1 cellular context compared by ENCODE assay signal in the genomic region with DNA sequence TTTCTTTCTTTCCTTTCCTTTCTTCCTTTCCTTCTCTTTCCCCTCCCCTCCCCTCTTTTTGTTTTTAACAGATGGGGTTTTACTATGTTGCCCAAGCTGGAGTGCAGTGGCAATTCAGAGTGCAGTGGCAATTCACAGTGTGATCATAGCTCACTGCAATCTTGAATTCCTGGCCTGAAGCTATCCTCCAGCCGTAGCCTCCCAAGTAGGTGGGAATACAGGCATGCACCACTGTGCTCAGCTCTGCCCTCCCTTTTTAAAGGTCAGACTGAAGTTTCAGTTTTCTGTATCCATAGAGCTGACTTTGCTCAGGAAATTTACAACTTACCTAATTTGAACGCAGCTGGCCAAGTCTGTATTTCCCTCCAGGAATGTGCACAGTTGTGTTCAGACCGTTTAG.
A peak's percentile ranks its signal among the peaks of the same experiment; 100 is the strongest.
TF ChIP-seq lines count a peak whose summit lies in the region.

No MANE protein-coding gene starts in this region.

TF ChIP-seq in HepG2, 621 proteins besides CTCF, POLR2A, EP300 and RAD21:
- TF ChIP-seq, protein P1, sequence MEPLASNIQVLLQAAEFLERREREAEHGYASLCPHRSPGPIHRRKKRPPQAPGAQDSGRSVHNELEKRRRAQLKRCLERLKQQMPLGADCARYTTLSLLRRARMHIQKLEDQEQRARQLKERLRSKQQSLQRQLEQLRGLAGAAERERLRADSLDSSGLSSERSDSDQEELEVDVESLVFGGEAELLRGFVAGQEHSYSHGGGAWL (CRISPR knock-in tag; IDR thresholded peaks at IDR 0.05): no peak
- TF ChIP-seq, protein P2, sequence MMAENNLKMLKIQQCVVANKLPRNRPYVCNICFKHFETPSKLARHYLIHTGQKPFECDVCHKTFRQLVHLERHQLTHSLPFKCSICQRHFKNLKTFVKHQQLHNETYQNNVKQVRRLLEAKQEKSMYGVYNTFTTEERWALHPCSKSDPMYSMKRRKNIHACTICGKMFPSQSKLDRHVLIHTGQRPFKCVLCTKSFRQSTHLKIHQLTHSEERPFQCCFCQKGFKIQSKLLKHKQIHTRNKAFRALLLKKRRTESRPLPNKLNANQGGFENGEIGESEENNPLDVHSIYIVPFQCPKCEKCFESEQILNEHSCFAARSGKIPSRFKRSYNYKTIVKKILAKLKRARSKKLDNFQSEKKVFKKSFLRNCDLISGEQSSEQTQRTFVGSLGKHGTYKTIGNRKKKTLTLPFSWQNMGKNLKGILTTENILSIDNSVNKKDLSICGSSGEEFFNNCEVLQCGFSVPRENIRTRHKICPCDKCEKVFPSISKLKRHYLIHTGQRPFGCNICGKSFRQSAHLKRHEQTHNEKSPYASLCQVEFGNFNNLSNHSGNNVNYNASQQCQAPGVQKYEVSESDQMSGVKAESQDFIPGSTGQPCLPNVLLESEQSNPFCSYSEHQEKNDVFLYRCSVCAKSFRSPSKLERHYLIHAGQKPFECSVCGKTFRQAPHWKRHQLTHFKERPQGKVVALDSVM (CRISPR knock-in tag; IDR thresholded peaks at IDR 0.05): peak; percentile 18; the same call in 1 of the 2 replicates
